Comparison of ENCODE assay signal across 16 cellular contexts in genomic region chr20:25087186-25087929, GRCh38. TPM values are rescaled to one million over a fixed set of nuclear protein-coding genes. Genes with fewer than 3 reads are reported as not detected.
"Had no signal": no experiment of that assay in that cellular context is flagged by ENCODE, and none has a peak within 500 bp of the region (broad histone marks: within the 10 kb centered on the region; RNA-seq: fewer than 3 reads in every experiment).

No MANE protein-coding gene starts in this region.

- H3K27ac ChIP-seq: cardiac muscle cell, transverse colon had no signal

- H3K9me3 ChIP-seq: transverse colon had no signal

- H3K4me3 ChIP-seq: cardiac muscle cell, smooth muscle cell, transverse colon had no signal

- H3K36me3 ChIP-seq: cardiac muscle cell, transverse colon had no signal

- DNase-seq: activated B cell treated with CpG ODN at 0.5 μM for 24 hours; activated CD4-positive, alpha-beta T cell treated with anti-CD3 and anti-CD28 coated beads, Interleukin-2, amount 50 U/mL, for 1 hour; activated gamma-delta T cell treated with Interleukin-2 at 50 U/mL for 16 hours; activated naive CD8-positive, alpha-beta T cell treated with anti-CD3 and anti-CD28 coated beads, Interleukin-2, amount 10 ng/mL, durations not matched to agents 7 days and 5 days; anterior cingulate cortex; hypothalamus; kidney glomerular epithelial cell; naive B cell; right cardiac atrium; T-helper 2 cell; transverse colon had no signal

RNA-seq across cellular contexts. Expression of gene VSX1, which starts 5.4 kb away (rescaled TPM):
- total RNA-seq: activated B cell treated with CpG ODN at 0.5 μM for 24 hours; activated naive CD8-positive, alpha-beta T cell treated with anti-CD3 and anti-CD28 coated beads, Interleukin-2, amount 10 ng/mL, durations not matched to agents 7 days and 5 days; cardiac muscle cell; esophagus mucosa; fibroblast of villous mesenchyme; smooth muscle cell; subcutaneous adipose tissue had no signal
- polyA plus RNA-seq: cardiac muscle cell, smooth muscle cell had no signal

RNA-seq across cellular contexts. Expression of gene ACSS1, which starts 29.4 kb away (rescaled TPM):
- total RNA-seq: cardiac muscle cell had no signal
- polyA plus RNA-seq: cardiac muscle cell had no signal
